8 cellular contexts compared by ENCODE assay signal in genomic region chr3:138915503-138916498, GRCh38. TPM values are rescaled to one million over a fixed set of nuclear protein-coding genes. Genes with fewer than 3 reads are reported as not detected.
DNase-seq lines count a peak whose midpoint lies in the region; ATAC-seq and TF ChIP-seq lines count a peak whose summit lies in the region.

No MANE protein-coding gene starts in this region.

- no peaks in the 10 kb centered on the region for H3F3A ChIP-seq in GM23338 (replicated peaks; ENCODE audit: low read depth)

- H3K4me3 ChIP-seq in GM23338 (peak overlapping the region; percentile 94), fibroblast of pulmonary artery (replicated peaks; ENCODE audit: low read depth, low read length) (peak overlapping the region; percentile 81)

- ATAC-seq in GM23338: peak; percentile 96
- peak; percentile 89 for ATAC-seq in stimulated activated naive CD8-positive, alpha-beta T cell treated with anti-CD3 and anti-CD28 coated beads, Interleukin-15, Interleukin-2, amounts not matched to agents 100 U/mL and 50 U/mL, for 24 hours

- TF ChIP-seq CTCF in GM23338 (conservative IDR thresholded peaks at IDR 0.05; ENCODE audit: low read depth in 2 of 2): peak; percentile 75 to 87
- peak; percentile 69 for TF ChIP-seq CTCF in fibroblast of pulmonary artery (IDR thresholded peaks at IDR 0.05; ENCODE audit: low read length, missing control alignments)
- TF ChIP-seq CTCF in nephron (IDR thresholded peaks at IDR 0.05; ENCODE audit: unreplicated experiment in 3 of 3): peak; percentile 81 to 84 (median 83)

- H3K36me3 Mint-ChIP-seq in GM23338 (ENCODE audit: low read depth): no peaks in the 10 kb centered on the region
- no peaks in the 10 kb centered on the region for H3K36me3 Mint-ChIP-seq in nephron (ENCODE audit: low read depth)

- no peaks in the 10 kb centered on the region for H3K79me2 ChIP-seq in GM23338 (replicated peaks; ENCODE audit: insufficient read depth)

- H3K4me1 ChIP-seq in GM23338 (ENCODE audit: insufficient read depth): no peaks in the 10 kb centered on the region

- H3K9me3 Mint-ChIP-seq in GM23338 (no peaks in the 10 kb centered on the region), nephron (no peaks in the 10 kb centered on the region)

- peak; percentile 94 for DNase-seq in Daoy (ENCODE audit: low read depth)
- peak; percentile 96 for DNase-seq in GM23338 (ENCODE audit: low spot score)
- peak; percentile 87 to 89 for DNase-seq in Kasumi-1 (lab: John Stamatoyannopoulos, UW)
- peak; percentile 92 for DNase-seq in RPMI8226
- DNase-seq in activated T-helper 9 cell treated with anti-CD3 and anti-CD28 coated beads, Interleukin-2, amount 50 U/mL, for 16 hours (ENCODE audit: low read depth): peak; percentile 69
- peak; percentile 92 for DNase-seq in fibroblast of pulmonary artery (ENCODE audit: low read depth)
- peak; percentile 90 for DNase-seq in stimulated activated naive CD8-positive, alpha-beta T cell treated with anti-CD3 and anti-CD28 coated beads, Interleukin-15, Interleukin-2, amounts not matched to agents 100 U/mL and 50 U/mL, for 24 hours

- 0 out of 2 replicates have a peak, but pooled peaks cover 4% of the 10 kb centered on the region for H3K27me3 ChIP-seq in GM23338 (ENCODE audit: insufficient read depth)

- no peaks in the 10 kb centered on the region for H3K36me3 ChIP-seq in GM23338 (ENCODE audit: insufficient read depth)

- H3K27ac ChIP-seq in GM23338 (ENCODE audit: low read depth): peak overlapping the region; percentile 72; the same call in 1 of the 2 replicates

- H3K4me1 Mint-ChIP-seq in GM23338 (peaks cover 3% of the 10 kb centered on the region; the same call in 2 of the 3 replicates), nephron (peaks cover 5% of the 10 kb centered on the region)

- peaks cover 6% of the 10 kb centered on the region for H3K27me3 Mint-ChIP-seq in GM23338 (ENCODE audit: insufficient read depth, low read depth, poor library complexity)
- H3K27me3 Mint-ChIP-seq in nephron (ENCODE audit: low read depth): peaks cover 28% of the 10 kb centered on the region

- H3K27ac Mint-ChIP-seq in GM23338 (peak overlapping the region; percentile 94), nephron (peak overlapping the region; percentile 71 to 95 (median 88))

- H4K20me1 ChIP-seq in GM23338 (replicated peaks; ENCODE audit: insufficient read depth): no peaks in the 10 kb centered on the region

- H3K9me2 ChIP-seq in GM23338 (ENCODE audit: insufficient read depth): no peaks in the 10 kb centered on the region

- H3K4me2 ChIP-seq in GM23338: peak overlapping the region; percentile 97

- H2AFZ ChIP-seq in GM23338: peak overlapping the region; percentile 100

- H3K4me3 Mint-ChIP-seq in GM23338: peak overlapping the region; percentile 88
- H3K4me3 Mint-ChIP-seq in nephron: peak overlapping the region; percentile 82 to 86 (median 85)

TF ChIP-seq in GM23338, 12 proteins besides CTCF, POLR2A, EP300 and RAD21:
- TF ChIP-seq EZH2phosphoT487 (IDR thresholded peaks at IDR 0.05; ENCODE audit: unreplicated experiment): no peak
- peak; percentile 36 for TF ChIP-seq POLR2AphosphoS5 (IDR thresholded peaks at IDR 0.05; ENCODE audit: low read depth)
- TF ChIP-seq, protein P1, sequence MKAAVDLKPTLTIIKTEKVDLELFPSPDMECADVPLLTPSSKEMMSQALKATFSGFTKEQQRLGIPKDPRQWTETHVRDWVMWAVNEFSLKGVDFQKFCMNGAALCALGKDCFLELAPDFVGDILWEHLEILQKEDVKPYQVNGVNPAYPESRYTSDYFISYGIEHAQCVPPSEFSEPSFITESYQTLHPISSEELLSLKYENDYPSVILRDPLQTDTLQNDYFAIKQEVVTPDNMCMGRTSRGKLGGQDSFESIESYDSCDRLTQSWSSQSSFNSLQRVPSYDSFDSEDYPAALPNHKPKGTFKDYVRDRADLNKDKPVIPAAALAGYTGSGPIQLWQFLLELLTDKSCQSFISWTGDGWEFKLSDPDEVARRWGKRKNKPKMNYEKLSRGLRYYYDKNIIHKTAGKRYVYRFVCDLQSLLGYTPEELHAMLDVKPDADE (IDR thresholded peaks at IDR 0.05): no peak
- TF ChIP-seq JUNB (IDR thresholded peaks at IDR 0.05; ENCODE audit: unreplicated experiment): no peak

RNA-seq across cellular contexts. Expression of gene FOXL2, which starts 31.1 kb away (rescaled TPM):
- total RNA-seq in Daoy (2014; rRNA removed; shearing (Covaris generic)): 8.0 and 9.0 TPM in 2 replicates
- 2.3 and 3.5 TPM in 2 replicates for total RNA-seq in GM23338 (2014; rRNA removed; shearing (Covaris generic))
- 0.89 and 1.2 TPM in 2 replicates for polyA plus RNA-seq in GM23338 (2016; fragmentation: Nextera tagmentation; extraction: Ambion mirVana)

RNA-seq across cellular contexts. Expression of gene FOXL2NB, which starts 31.2 kb away (rescaled TPM):
- 4.1 and 7.2 TPM in 2 replicates for total RNA-seq in Daoy (2014; rRNA removed; shearing (Covaris generic))
- total RNA-seq in GM23338 (2014; rRNA removed; shearing (Covaris generic)): 10.0 and 15.6 TPM in 2 replicates
- 9.3 and 11.2 TPM in 2 replicates for polyA plus RNA-seq in GM23338 (2016; fragmentation: Nextera tagmentation; extraction: Ambion mirVana)

Comparison
In these comparisons a context has a peak if more than half of its experiments do, and no peak if none do; other contexts are left out.
1. Peak in every context shown above with its lines: DNase-seq, ATAC-seq, H3K4me3 ChIP-seq and H3K27ac ChIP-seq.